ENCODE assay signal across 8 cellular contexts in genomic region chr1:178055093-178055492, GRCh38. TPM values are rescaled to one million over a fixed set of nuclear protein-coding genes. Genes with fewer than 3 reads are reported as not detected.
DNase-seq lines count a peak whose midpoint lies in the region; ATAC-seq and TF ChIP-seq lines count a peak whose summit lies in the region.

No MANE protein-coding gene starts in this region.

- peak; percentile 44 for TF ChIP-seq CTCF in OCI-LY1 (IDR thresholded peaks at IDR 0.05; ENCODE audit: low read length)
- peak; percentile 57 for TF ChIP-seq CTCF in foreskin keratinocyte (conservative IDR thresholded peaks at IDR 0.05)

- H3K79me2 ChIP-seq in OCI-LY1 (ENCODE audit: insufficient read depth, low read length): no peaks in the 10 kb centered on the region

- no peak overlapping the region for H2AFZ ChIP-seq in OCI-LY1 (ENCODE audit: low read length)

- H3K9me2 ChIP-seq in OCI-LY1 (ENCODE audit: low read depth, low read length): no peaks in the 10 kb centered on the region

- H3K4me2 ChIP-seq in OCI-LY1 (ENCODE audit: low read length): no peak overlapping the region

- no peak overlapping the region for H3K4me3 ChIP-seq in OCI-LY1 (ENCODE audit: low read depth, low read length, poor library complexity, severe bottlenecking)

- H3K27ac ChIP-seq in OCI-LY1 (ENCODE audit: low read depth, low read length, poor library complexity, severe bottlenecking): no peak overlapping the region
- H3K27ac ChIP-seq in foreskin keratinocyte: no peak overlapping the region
- no peak overlapping the region for H3K27ac ChIP-seq in substantia nigra (ENCODE audit: low read depth, low read length, poor library complexity, severe bottlenecking)

- H4K20me1 ChIP-seq in OCI-LY1 (ENCODE audit: insufficient read depth, low read length): no peaks in the 10 kb centered on the region

- no peak for ATAC-seq in foreskin keratinocyte
- no peak for ATAC-seq in GM19023 (IDR thresholded peaks at IDR 0.05; ENCODE audit: unreplicated experiment)
- no peak for ATAC-seq in HG02973 (IDR thresholded peaks at IDR 0.05; ENCODE audit: unreplicated experiment)

- DNase-seq in NCI-H1417 (lab: John Stamatoyannopoulos, UW) (peak in 2 of 3 experiments; percentile 28 to 37), NCI-H1417 treated with DMSO at 0.1 percent for 48 hours (lab: John Stamatoyannopoulos, UW) (no peak), foreskin keratinocyte (no peak), substantia nigra (lab: John Stamatoyannopoulos, UW) (peak in 44 of 49 donors; percentile 5 to 70 (median 39)), NCI-H774 (lab: John Stamatoyannopoulos, UW) (no peak)

- H3K9ac ChIP-seq in OCI-LY1 (ENCODE audit: low read length): no peak overlapping the region

- H3K36me3 ChIP-seq in OCI-LY1 (ENCODE audit: insufficient read depth, low read length): no peaks in the 10 kb centered on the region

- H3K4me1 ChIP-seq in OCI-LY1 (ENCODE audit: insufficient read depth, low read length, severe bottlenecking): no peaks in the 10 kb centered on the region
- H3K4me1 ChIP-seq in foreskin keratinocyte: peaks cover 13% of the 10 kb centered on the region

- no peaks in the 10 kb centered on the region for H3K9me3 ChIP-seq in OCI-LY1 (ENCODE audit: low read length)

- no peaks in the 10 kb centered on the region for H3F3A ChIP-seq in OCI-LY1 (ENCODE audit: insufficient read depth, low read length)

- H3K27me3 ChIP-seq in OCI-LY1 (ENCODE audit: insufficient read depth, low read length) (no peaks in the 10 kb centered on the region), foreskin keratinocyte (no peaks in the 10 kb centered on the region)

RNA-seq across cellular contexts. Expression of gene RASAL2, which starts 38.8 kb away (rescaled TPM):
- 32.8 and 40.4 TPM in 2 replicates for total RNA-seq in foreskin keratinocyte
- polyA plus RNA-seq in foreskin keratinocyte: 4.5 and 4.9 TPM in 2 replicates

Comparison
In these comparisons a context has a peak if more than half of its experiments do, and no peak if none do; other contexts are left out.
1. DNase-seq: peak in NCI-H1417 (2 of 3) and substantia nigra (44 of 49); none in NCI-H1417 treated with DMSO at 0.1 percent for 48 hours (single experiment), foreskin keratinocyte (0 of 2) and NCI-H774 (single experiment).